ENCODE assay signal across 1 cellular context in the genomic region with DNA sequence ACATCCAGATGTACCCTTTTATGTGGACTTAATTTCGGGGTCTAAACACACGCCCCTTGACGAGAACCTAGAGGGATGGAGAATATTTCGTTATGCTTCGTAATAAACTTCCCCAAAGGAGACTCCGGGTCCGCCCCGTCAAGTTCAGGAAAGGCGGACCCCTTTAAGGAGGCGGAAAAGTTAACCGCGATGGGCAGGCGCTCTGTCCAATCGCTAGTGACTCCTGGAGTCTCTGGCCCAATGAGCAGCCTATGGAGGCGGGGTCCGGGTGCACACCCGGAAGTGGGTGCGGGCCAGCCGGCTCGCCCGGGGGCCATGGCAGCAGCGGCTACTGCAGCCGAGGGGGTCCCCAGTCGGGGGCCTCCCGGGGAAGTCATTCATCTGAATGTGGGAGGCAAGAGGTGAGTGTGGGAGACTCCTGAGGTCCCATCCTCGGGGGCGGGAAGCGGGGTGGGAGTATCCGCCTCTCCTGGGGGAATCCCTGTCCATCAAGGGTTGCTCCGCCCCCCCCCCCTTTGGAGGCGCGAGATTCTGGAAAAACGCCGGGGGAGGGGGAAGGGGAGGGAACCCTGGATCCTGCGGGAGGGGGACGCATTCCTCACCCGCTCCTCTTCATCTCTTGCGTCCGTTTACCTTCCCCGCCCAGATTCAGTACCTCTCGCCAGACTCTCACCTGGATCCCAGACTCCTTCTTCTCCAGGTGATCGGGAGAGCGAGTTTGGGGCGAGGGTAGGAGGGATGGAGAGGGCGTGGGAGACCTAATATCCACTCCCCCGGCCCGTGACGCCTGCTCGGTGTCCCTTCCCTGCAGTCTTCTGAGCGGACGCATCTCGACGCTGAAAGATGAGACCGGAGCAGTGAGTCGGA.
A peak's percentile ranks its signal among the peaks of the same experiment; 100 is the strongest.
TF ChIP-seq lines count a peak whose summit lies in the region.

TSS of gene SHKBP1 (plus strand) at position 289 of the 867 bp plus-strand sequence. CDS start at position 316, 27 bp downstream.

TF ChIP-seq in K562, 482 proteins besides CTCF, POLR2A, EP300 and RAD21 (continued from another document):
- no peak for TF ChIP-seq KLF1 (tag; IDR thresholded peaks at IDR 0.05)
- peak in 1 of 2 experiments; percentile 36; a peak in 1 of 4 replicates for TF ChIP-seq TEAD1 (CRISPR knock-in tag; IDR thresholded peaks at IDR 0.05)
- no peak for TF ChIP-seq ZNF699 (CRISPR knock-in tag; IDR thresholded peaks at IDR 0.05; ENCODE audit: insufficient replicate concordance)
- peak; percentile 52; the same call in 1 of the 2 replicates for TF ChIP-seq XRCC5 (IDR thresholded peaks at IDR 0.05; ENCODE audit: low read depth, low read length)
- TF ChIP-seq KLF16 (IDR thresholded peaks at IDR 0.05), result no peak
- no peak; the same call in 1 of the 2 replicates for TF ChIP-seq EP400 (IDR thresholded peaks at IDR 0.05)
- TF ChIP-seq CREM (IDR thresholded peaks at IDR 0.05; ENCODE audit: low read depth), result peak; percentile 23; the same call in 1 of the 2 replicates
- 0 out of 2 replicates have a peak, but pooled peaks have one; percentile 20 for TF ChIP-seq MYC (IDR thresholded peaks at IDR 0.05; ENCODE audit: low read depth, low read length)
- no peak for TF ChIP-seq MYC (CRISPR knock-in tag; IDR thresholded peaks at IDR 0.05; ENCODE audit: borderline replicate concordance, low read depth)
- TF ChIP-seq, protein P1, sequence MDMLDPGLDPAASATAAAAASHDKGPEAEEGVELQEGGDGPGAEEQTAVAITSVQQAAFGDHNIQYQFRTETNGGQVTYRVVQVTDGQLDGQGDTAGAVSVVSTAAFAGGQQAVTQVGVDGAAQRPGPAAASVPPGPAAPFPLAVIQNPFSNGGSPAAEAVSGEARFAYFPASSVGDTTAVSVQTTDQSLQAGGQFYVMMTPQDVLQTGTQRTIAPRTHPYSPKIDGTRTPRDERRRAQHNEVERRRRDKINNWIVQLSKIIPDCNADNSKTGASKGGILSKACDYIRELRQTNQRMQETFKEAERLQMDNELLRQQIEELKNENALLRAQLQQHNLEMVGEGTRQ (CRISPR knock-in tag; IDR thresholded peaks at IDR 0.05), result no peak
- peak; percentile 68 for TF ChIP-seq PHF8 (IDR thresholded peaks at IDR 0.05; ENCODE audit: borderline replicate concordance, low read length)
- TF ChIP-seq MAZ (CRISPR knock-in tag; conservative IDR thresholded peaks at IDR 0.05 in 1 of 2, IDR thresholded peaks at IDR 0.05 in 1 of 2), result peak; percentile 88 to 89
- TF ChIP-seq GATA2 (CRISPR knock-in tag; IDR thresholded peaks at IDR 0.05), result no peak
- TF ChIP-seq SP1 (CRISPR knock-in tag; IDR thresholded peaks at IDR 0.05), result peak; percentile 86
- no peak for TF ChIP-seq ZSCAN32 (CRISPR knock-in tag; IDR thresholded peaks at IDR 0.05)
- 0 out of 2 replicates have a peak, but pooled peaks have one; percentile 49 for TF ChIP-seq HCFC1 (IDR thresholded peaks at IDR 0.05; ENCODE audit: low read depth, low read length)
- no peak for TF ChIP-seq HSF4 (CRISPR knock-in tag; IDR thresholded peaks at IDR 0.05; ENCODE audit: borderline replicate concordance)
- peak; percentile 97 for TF ChIP-seq ZFP91 (CRISPR knock-in tag; IDR thresholded peaks at IDR 0.05)
- peak; percentile 96 for TF ChIP-seq RBM25 (IDR thresholded peaks at IDR 0.05; ENCODE audit: low read depth, low read length, severe bottlenecking)
- TF ChIP-seq, protein P2, sequence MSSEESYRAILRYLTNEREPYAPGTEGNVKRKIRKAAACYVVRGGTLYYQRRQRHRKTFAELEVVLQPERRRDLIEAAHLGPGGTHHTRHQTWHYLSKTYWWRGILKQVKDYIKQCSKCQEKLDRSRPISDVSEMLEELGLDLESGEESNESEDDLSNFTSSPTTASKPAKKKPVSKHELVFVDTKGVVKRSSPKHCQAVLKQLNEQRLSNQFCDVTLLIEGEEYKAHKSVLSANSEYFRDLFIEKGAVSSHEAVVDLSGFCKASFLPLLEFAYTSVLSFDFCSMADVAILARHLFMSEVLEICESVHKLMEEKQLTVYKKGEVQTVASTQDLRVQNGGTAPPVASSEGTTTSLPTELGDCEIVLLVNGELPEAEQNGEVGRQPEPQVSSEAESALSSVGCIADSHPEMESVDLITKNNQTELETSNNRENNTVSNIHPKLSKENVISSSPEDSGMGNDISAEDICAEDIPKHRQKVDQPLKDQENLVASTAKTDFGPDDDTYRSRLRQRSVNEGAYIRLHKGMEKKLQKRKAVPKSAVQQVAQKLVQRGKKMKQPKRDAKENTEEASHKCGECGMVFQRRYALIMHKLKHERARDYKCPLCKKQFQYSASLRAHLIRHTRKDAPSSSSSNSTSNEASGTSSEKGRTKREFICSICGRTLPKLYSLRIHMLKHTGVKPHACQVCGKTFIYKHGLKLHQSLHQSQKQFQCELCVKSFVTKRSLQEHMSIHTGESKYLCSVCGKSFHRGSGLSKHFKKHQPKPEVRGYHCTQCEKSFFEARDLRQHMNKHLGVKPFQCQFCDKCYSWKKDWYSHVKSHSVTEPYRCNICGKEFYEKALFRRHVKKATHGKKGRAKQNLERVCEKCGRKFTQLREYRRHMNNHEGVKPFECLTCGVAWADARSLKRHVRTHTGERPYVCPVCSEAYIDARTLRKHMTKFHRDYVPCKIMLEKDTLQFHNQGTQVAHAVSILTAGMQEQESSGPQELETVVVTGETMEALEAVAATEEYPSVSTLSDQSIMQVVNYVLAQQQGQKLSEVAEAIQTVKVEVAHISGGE (CRISPR knock-in tag; IDR thresholded peaks at IDR 0.05), result peak in 1 of 3 experiments; percentile 52; a peak in 1 of 6 replicates
- TF ChIP-seq FOXK2 (conservative IDR thresholded peaks at IDR 0.05 in 1 of 2, IDR thresholded peaks at IDR 0.05 in 1 of 2; ENCODE audit: low read depth in 2 of 2), result 0 out of 4 replicates have a peak, but pooled peaks of 1 of the 2 experiments have one; percentile 17
- peak in 1 of 2 experiments; percentile 15; a peak in 1 of 4 replicates for TF ChIP-seq NRF1 (conservative IDR thresholded peaks at IDR 0.05 in 1 of 2, IDR thresholded peaks at IDR 0.05 in 1 of 2)
- TF ChIP-seq, protein P3, sequence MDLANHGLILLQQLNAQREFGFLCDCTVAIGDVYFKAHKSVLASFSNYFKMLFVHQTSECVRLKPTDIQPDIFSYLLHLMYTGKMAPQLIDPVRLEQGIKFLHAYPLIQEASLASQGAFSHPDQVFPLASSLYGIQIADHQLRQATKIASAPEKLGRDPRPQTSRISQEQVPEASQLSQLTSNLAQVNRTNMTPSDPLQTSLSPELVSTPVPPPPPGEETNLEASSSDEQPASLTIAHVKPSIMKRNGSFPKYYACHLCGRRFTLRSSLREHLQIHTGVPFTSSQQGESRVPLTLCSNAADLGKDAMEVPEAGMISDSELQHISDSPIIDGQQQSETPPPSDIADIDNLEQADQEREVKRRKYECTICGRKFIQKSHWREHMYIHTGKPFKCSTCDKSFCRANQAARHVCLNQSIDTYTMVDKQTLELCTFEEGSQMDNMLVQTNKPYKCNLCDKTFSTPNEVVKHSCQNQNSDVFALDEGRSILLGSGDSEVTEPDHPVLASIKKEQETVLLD (IDR thresholded peaks at IDR 0.05), result no peak
